ENCODE assay signal across 9 cellular contexts in the genomic region with DNA sequence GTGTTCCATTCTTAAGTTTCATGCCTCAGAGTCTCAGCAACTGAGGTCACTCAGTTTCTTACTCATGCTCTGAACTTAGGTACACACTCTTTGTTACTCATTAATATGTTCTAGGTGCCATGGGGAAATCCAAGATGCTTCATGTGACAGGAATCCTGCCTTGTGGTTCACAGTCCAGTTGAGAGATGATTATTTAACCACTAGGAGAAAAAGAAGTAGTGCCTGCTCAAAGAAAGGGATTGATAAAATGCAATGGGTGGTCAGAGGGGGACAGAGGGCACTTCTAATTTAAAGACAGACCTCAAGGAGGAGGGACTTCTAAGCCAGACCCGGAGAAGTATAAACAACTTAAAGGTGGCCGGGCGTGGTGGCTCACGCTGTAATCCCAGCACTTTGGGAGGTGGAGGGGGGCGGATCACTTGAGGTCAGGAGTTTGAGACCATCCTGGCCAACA.
DNase-seq lines count a peak whose midpoint lies in the region; ATAC-seq, FAIRE-seq and TF ChIP-seq lines count a peak whose summit lies in the region.
"Had no signal": no experiment of that assay in that cellular context is flagged by ENCODE, and none has a peak within 500 bp of the region (broad histone marks: within the 10 kb centered on the region; RNA-seq: fewer than 3 reads in every experiment).

No MANE protein-coding gene starts in this region.

- H2AFZ ChIP-seq in GM12878 (ENCODE audit: control insufficient read depth, low read depth, low read length) (no peak overlapping the region; the same call in 1 of the 2 replicates), smooth muscle cell (ENCODE audit: low read depth) (no peak overlapping the region)

- SMC1A ChIA-PET in GM12878 (lab: Charles Lee; ENCODE audit: uncharacterized antibody, unreplicated experiment): interaction anchor here (0.7 to 13.2 kb wide), 16 partner anchors 10 to 109 kb away, joined by 3 to 136 read pairs (median 10); no protein-coding TSS in a partner anchor

- H3K4me2 ChIP-seq in GM12878 (ENCODE audit: control insufficient read depth, insufficient read depth): peak overlapping the region; percentile 54; the same call in 1 of the 2 replicates
- H3K4me2 ChIP-seq in smooth muscle cell: no peak overlapping the region

- H3K36me3 ChIP-seq in GM12878 (ENCODE audit: control insufficient read depth in 2 of 2, insufficient read depth in 2 of 2, low read length in 1 of 2) (no peaks in the 10 kb centered on the region), smooth muscle cell (ENCODE audit: low read depth) (no peaks in the 10 kb centered on the region)

- RAD21 ChIA-PET in GM12878 (lab: Charles Lee; ENCODE audit: unreplicated experiment): interaction anchor here (0.7 to 12.2 kb wide), 17 partner anchors 10 to 111 kb away, joined by 3 to 107 read pairs (median 8); a partner anchor contains a TSS

- TF ChIP-seq POLR2A in GM12878 (IDR thresholded peaks at IDR 0.05; ENCODE audit: low read depth, low read length): no peak

- BruUV-seq in GM12878 (replicated peaks; lab: Mats Ljungman, UMichigan): no TSS peak

- H3F3A ChIP-seq in smooth muscle cell (ENCODE audit: low read depth): peaks cover 5% of the 10 kb centered on the region

- CTCF ChIA-PET in activated CD8-positive, alpha-beta T cell treated with anti-CD3 and anti-CD28 coated beads for 36 hours (lab: Charles Lee): no interaction called here
- CTCF ChIA-PET in activated CD8-positive, alpha-beta T cell treated with anti-CD3 and anti-CD28 coated beads, Interleukin-2, amount 10 ng/mL, durations not matched to agents 7 days and 5 days (lab: Charles Lee): no interaction called here
- CTCF ChIA-PET in GM12878 (lab: Yijun Ruan, JAX): interaction anchor here (1.7 kb wide), 1 partner anchor 69 kb away, joined by 4 read pairs; no protein-coding TSS in a partner anchor

- no peak overlapping the region for H3K27ac Mint-ChIP-seq in activated CD8-positive, alpha-beta T cell treated with anti-CD3 and anti-CD28 coated beads for 36 hours
- no peak overlapping the region for H3K27ac Mint-ChIP-seq in activated CD8-positive, alpha-beta T cell treated with anti-CD3 and anti-CD28 coated beads, Interleukin-2, amount 10 ng/mL, durations not matched to agents 7 days and 5 days

- H3K9me3 ChIP-seq in GM12878 (replicated peaks; ENCODE audit: control insufficient read depth, insufficient read depth, low read length) (no peaks in the 10 kb centered on the region), smooth muscle cell (replicated peaks; ENCODE audit: low read depth) (no peaks in the 10 kb centered on the region)

- H3K9ac ChIP-seq in GM12878 (ENCODE audit: control insufficient read depth, insufficient read depth, low read length) (no peak overlapping the region), smooth muscle cell (ENCODE audit: low read depth) (no peak overlapping the region)

- intact Hi-C loops in activated CD8-positive, alpha-beta T cell treated with anti-CD3 and anti-CD28 coated beads for 36 hours (cut with micrococcal nuclease): no loop called here
- intact Hi-C loops in GM12878 (cut with micrococcal nuclease; ENCODE audit: unreplicated experiment): loop anchor here (2.0 kb wide), 1 partner anchor 17 kb away; no protein-coding TSS in a partner anchor

- H3K4me1 Mint-ChIP-seq in activated CD8-positive, alpha-beta T cell treated with anti-CD3 and anti-CD28 coated beads for 36 hours (ENCODE audit: low read depth): peaks cover 5% of the 10 kb centered on the region
- H3K4me1 Mint-ChIP-seq in activated CD8-positive, alpha-beta T cell treated with anti-CD3 and anti-CD28 coated beads, Interleukin-2, amount 10 ng/mL, durations not matched to agents 7 days and 5 days (ENCODE audit: low read depth): no peaks in the 10 kb centered on the region

- H4K20me1 ChIP-seq in GM12878 (ENCODE audit: control insufficient read depth, insufficient read depth) (no peaks in the 10 kb centered on the region), smooth muscle cell (ENCODE audit: low read depth) (no peaks in the 10 kb centered on the region)

- no peak for TF ChIP-seq CTCF in activated CD8-positive, alpha-beta T cell treated with anti-CD3 and anti-CD28 coated beads for 36 hours (IDR thresholded peaks at IDR 0.05)
- TF ChIP-seq CTCF in GM12878 (IDR thresholded peaks at IDR 0.05 in 2 of 3, conservative IDR thresholded peaks at IDR 0.05 in 1 of 3; ENCODE audit: control insufficient read depth in 2 of 3, extremely low read depth in 1 of 3, insufficient read depth in 1 of 3, low read depth in 3 of 3, low read length in 3 of 3) (no peak), smooth muscle cell (IDR thresholded peaks at IDR 0.05; ENCODE audit: borderline replicate concordance, insufficient read depth, poor library complexity, severe bottlenecking) (no peak)

- FAIRE-seq in GM12878 (lab: Jason Lieb, UNC): peak; percentile 7

- no peak overlapping the region for H3K4me3 Mint-ChIP-seq in activated CD8-positive, alpha-beta T cell treated with anti-CD3 and anti-CD28 coated beads for 36 hours
- no peak overlapping the region for H3K4me3 Mint-ChIP-seq in activated CD8-positive, alpha-beta T cell treated with anti-CD3 and anti-CD28 coated beads, Interleukin-2, amount 10 ng/mL, durations not matched to agents 7 days and 5 days

- H3K36me3 Mint-ChIP-seq in activated CD8-positive, alpha-beta T cell treated with anti-CD3 and anti-CD28 coated beads for 36 hours (ENCODE audit: low read depth): no peaks in the 10 kb centered on the region
- H3K36me3 Mint-ChIP-seq in activated CD8-positive, alpha-beta T cell treated with anti-CD3 and anti-CD28 coated beads, Interleukin-2, amount 10 ng/mL, durations not matched to agents 7 days and 5 days (ENCODE audit: low read depth): no peaks in the 10 kb centered on the region

- WGBS in GM12878 (ENCODE audit: insufficient coverage, insufficient replicate concordance, low lambda C conversion rate, missing lambda C conversion rate): 23% methylated on average over 5 of the region's 5 CpGs
- 69% methylated on average over 5 of the region's 5 CpGs for WGBS in smooth muscle cell (ENCODE audit: low lambda C conversion rate)

- no peak for DNase-seq in activated CD8-positive, alpha-beta T cell treated with anti-CD3 and anti-CD28 coated beads for 36 hours
- no peak for DNase-seq in activated CD8-positive, alpha-beta T cell treated with anti-CD3 and anti-CD28 coated beads, Interleukin-2, amount 10 ng/mL, durations not matched to agents 7 days and 5 days
- peak; percentile 90 for DNase-seq in GM12878 (ENCODE audit: low read depth, low spot score)
- DNase-seq in smooth muscle cell (lab: John Stamatoyannopoulos, UW; ENCODE audit: unreplicated experiment): no peak
- no peak for DNase-seq in GF-D8 (lab: John Stamatoyannopoulos, UW)
- no peak for DNase-seq in substantia nigra (lab: John Stamatoyannopoulos, UW)
- no peak for DNase-seq in NCI-H1694 treated with DMSO at 0.1 percent for 48 hours (lab: John Stamatoyannopoulos, UW)
- DNase-seq: DND-41 had no signal

- H3K4me3 ChIP-seq in GM12878 (no peak overlapping the region), smooth muscle cell (no peak overlapping the region)

- H3K27ac ChIP-seq in GM12878 (ENCODE audit: control insufficient read depth, insufficient read depth) (peak overlapping the region; percentile 56), smooth muscle cell (ENCODE audit: low read depth) (peak overlapping the region; percentile 50), substantia nigra (ENCODE audit: low read depth, low read length, poor library complexity, severe bottlenecking) (no peak overlapping the region)

- H3K27me3 ChIP-seq in GM12878 (replicated peaks in 1 of 2; ENCODE audit: control insufficient read depth in 2 of 2, insufficient read depth in 2 of 2, low read length in 1 of 2): no peaks in the 10 kb centered on the region
- no peaks in the 10 kb centered on the region for H3K27me3 ChIP-seq in smooth muscle cell (ENCODE audit: low read depth)

- 0 out of 2 replicates have a peak, but pooled peaks have one; percentile 3 for TF ChIP-seq RAD21 in GM12878 (IDR thresholded peaks at IDR 0.05; ENCODE audit: insufficient read depth, low read depth, low read length)

- peak; percentile 74 for ATAC-seq in activated CD8-positive, alpha-beta T cell treated with anti-CD3 and anti-CD28 coated beads for 36 hours
- ATAC-seq in activated CD8-positive, alpha-beta T cell treated with anti-CD3 and anti-CD28 coated beads, Interleukin-2, amount 10 ng/mL, durations not matched to agents 7 days and 5 days: no peak
- ATAC-seq in HG03064 (IDR thresholded peaks at IDR 0.05; ENCODE audit: low read depth, unreplicated experiment) (peak; percentile 69), GM12878 (peak; percentile 80)

- peak; percentile 82 to 89 for TF ChIP-seq EP300 in GM12878 (IDR thresholded peaks at IDR 0.05; ENCODE audit: borderline replicate concordance in 1 of 2, control insufficient read depth in 1 of 2, low read depth in 2 of 2, low read length in 2 of 2)

- POLR2A ChIA-PET in activated CD8-positive, alpha-beta T cell treated with anti-CD3 and anti-CD28 coated beads for 36 hours (lab: Charles Lee): no interaction called here
- POLR2A ChIA-PET in activated CD8-positive, alpha-beta T cell treated with anti-CD3 and anti-CD28 coated beads, Interleukin-2, amount 10 ng/mL, durations not matched to agents 7 days and 5 days (lab: Charles Lee): interaction anchor here (1.4 kb wide), 1 partner anchor 28 kb away, joined by 3 read pairs; no protein-coding TSS in a partner anchor
- POLR2A ChIA-PET in GM12878 (lab: Charles Lee): interaction anchor here (0.7 to 2.2 kb wide), 10 partner anchors 8 to 107 kb away, joined by 3 to 12 read pairs (median 5); no protein-coding TSS in a partner anchor

- H3K79me2 ChIP-seq in GM12878 (ENCODE audit: control insufficient read depth, insufficient read depth, low read length) (no peaks in the 10 kb centered on the region), smooth muscle cell (ENCODE audit: low read depth) (no peaks in the 10 kb centered on the region)

- H3K27me3 Mint-ChIP-seq in activated CD8-positive, alpha-beta T cell treated with anti-CD3 and anti-CD28 coated beads for 36 hours: no peaks in the 10 kb centered on the region
- H3K27me3 Mint-ChIP-seq in activated CD8-positive, alpha-beta T cell treated with anti-CD3 and anti-CD28 coated beads, Interleukin-2, amount 10 ng/mL, durations not matched to agents 7 days and 5 days (ENCODE audit: low read depth): peaks cover 5% of the 10 kb centered on the region

- H3K4me1 ChIP-seq in GM12878 (ENCODE audit: control insufficient read depth, insufficient read depth, low read length) (peaks cover 25% of the 10 kb centered on the region), smooth muscle cell (ENCODE audit: low read depth) (peaks cover 5% of the 10 kb centered on the region)

- in situ Hi-C loops in GM12878 (cut with MboI): no loop called here

- H3K9me3 Mint-ChIP-seq in activated CD8-positive, alpha-beta T cell treated with anti-CD3 and anti-CD28 coated beads for 36 hours: no peaks in the 10 kb centered on the region
- H3K9me3 Mint-ChIP-seq in activated CD8-positive, alpha-beta T cell treated with anti-CD3 and anti-CD28 coated beads, Interleukin-2, amount 10 ng/mL, durations not matched to agents 7 days and 5 days (ENCODE audit: insufficient read depth): no peaks in the 10 kb centered on the region

TF ChIP-seq in GM12878, 131 proteins besides CTCF, POLR2A, EP300 and RAD21 (continues in another document):
- TF ChIP-seq ZNF622 (IDR thresholded peaks at IDR 0.05): no peak
